1 cellular context compared by ENCODE assay signal in the genomic region with DNA sequence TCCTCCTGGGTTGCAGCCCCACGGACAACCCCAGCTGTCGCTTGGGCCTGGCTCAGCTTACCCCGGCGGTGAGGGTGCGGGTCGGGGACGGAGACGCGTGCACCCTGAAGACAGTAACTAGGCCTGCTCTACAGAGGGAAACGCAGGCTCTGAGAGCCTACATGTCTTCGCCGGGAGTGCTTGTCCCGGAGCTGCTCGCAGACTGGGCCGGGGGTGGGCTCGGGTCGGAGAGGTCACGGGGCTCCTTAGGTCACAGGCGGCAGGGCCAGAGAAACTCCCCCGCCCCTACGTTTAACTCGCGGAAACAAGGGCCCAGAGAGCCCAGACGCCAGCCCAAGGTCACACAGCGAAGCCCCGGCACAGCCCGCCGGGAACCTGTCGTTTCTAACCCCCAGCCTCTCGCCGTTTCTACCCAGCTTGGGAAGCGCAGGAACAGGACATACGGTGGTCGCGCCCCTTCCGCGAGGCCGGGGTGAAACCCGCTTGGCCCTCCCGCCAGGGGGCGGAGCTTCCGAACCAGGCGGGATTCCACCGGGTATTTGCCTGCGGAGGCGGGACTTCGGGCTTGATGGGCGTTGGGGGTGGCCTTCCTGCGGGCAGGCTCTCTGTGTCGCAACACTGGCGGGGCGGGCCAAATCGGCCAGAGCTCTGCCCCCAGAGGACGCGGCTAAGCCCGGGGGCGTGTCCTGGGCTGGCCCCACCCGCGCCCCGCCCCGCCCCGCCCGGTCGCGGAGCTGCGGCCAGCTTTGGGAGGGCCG.
A peak's percentile ranks its signal among the peaks of the same experiment; 100 is the strongest.
TF ChIP-seq lines count a peak whose summit lies in the region.

A gene with protein sequence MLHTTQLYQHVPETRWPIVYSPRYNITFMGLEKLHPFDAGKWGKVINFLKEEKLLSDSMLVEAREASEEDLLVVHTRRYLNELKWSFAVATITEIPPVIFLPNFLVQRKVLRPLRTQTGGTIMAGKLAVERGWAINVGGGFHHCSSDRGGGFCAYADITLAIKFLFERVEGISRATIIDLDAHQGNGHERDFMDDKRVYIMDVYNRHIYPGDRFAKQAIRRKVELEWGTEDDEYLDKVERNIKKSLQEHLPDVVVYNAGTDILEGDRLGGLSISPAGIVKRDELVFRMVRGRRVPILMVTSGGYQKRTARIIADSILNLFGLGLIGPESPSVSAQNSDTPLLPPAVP (plus strand): TSS at position 725 of the 758 bp plus-strand sequence. CDS start 42 bp downstream, outside the sequence.

TF ChIP-seq in K562, 482 proteins besides CTCF, POLR2A, EP300 and RAD21 (continued from another document and continues in another):
- TF ChIP-seq, protein P1, sequence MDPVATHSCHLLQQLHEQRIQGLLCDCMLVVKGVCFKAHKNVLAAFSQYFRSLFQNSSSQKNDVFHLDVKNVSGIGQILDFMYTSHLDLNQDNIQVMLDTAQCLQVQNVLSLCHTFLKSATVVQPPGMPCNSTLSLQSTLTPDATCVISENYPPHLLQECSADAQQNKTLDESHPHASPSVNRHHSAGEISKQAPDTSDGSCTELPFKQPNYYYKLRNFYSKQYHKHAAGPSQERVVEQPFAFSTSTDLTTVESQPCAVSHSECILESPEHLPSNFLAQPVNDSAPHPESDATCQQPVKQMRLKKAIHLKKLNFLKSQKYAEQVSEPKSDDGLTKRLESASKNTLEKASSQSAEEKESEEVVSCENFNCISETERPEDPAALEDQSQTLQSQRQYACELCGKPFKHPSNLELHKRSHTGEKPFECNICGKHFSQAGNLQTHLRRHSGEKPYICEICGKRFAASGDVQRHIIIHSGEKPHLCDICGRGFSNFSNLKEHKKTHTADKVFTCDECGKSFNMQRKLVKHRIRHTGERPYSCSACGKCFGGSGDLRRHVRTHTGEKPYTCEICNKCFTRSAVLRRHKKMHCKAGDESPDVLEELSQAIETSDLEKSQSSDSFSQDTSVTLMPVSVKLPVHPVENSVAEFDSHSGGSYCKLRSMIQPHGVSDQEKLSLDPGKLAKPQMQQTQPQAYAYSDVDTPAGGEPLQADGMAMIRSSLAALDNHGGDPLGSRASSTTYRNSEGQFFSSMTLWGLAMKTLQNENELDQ (CRISPR knock-in tag; IDR thresholded peaks at IDR 0.05; ENCODE audit: borderline replicate concordance) = no peak
- TF ChIP-seq ZNF217 (CRISPR knock-in tag; IDR thresholded peaks at IDR 0.05) (no peak), CEBPG (CRISPR knock-in tag; IDR thresholded peaks at IDR 0.05) (peak; percentile 99), CEBPG (tag; conservative IDR thresholded peaks at IDR 0.05 in 1 of 2, IDR thresholded peaks at IDR 0.05 in 1 of 2) (peak; percentile 96 to 98), BCL6 (CRISPR knock-in tag; IDR thresholded peaks at IDR 0.05) (no peak), ZNF431 (CRISPR knock-in tag; IDR thresholded peaks at IDR 0.05) (no peak), MECOM (CRISPR knock-in tag; IDR thresholded peaks at IDR 0.05) (no peak), SRF (CRISPR knock-in tag; IDR thresholded peaks at IDR 0.05) (peak in 1 of 2 experiments; percentile 75; a peak in 2 of 4 replicates), POLR2AphosphoS2 (IDR thresholded peaks at IDR 0.05; ENCODE audit: low read length) (no peak), ZNF778 (CRISPR knock-in tag; IDR thresholded peaks at IDR 0.05) (no peak), ZNF668 (CRISPR knock-in tag; IDR thresholded peaks at IDR 0.05) (no peak), NFIX (CRISPR knock-in tag; IDR thresholded peaks at IDR 0.05; ENCODE audit: low read depth) (no peak), ERF (CRISPR knock-in tag; IDR thresholded peaks at IDR 0.05) (0 out of 2 replicates have a peak, but pooled peaks have one; percentile 60), HSF4 (CRISPR knock-in tag; IDR thresholded peaks at IDR 0.05; ENCODE audit: borderline replicate concordance) (no peak), ARHGAP35 (IDR thresholded peaks at IDR 0.05; ENCODE audit: partially characterized antibody) (no peak), PHB2 (IDR thresholded peaks at IDR 0.05; ENCODE audit: low read depth) (no peak), CREB1 (IDR thresholded peaks at IDR 0.05) (peak; percentile 65), CREB1 (CRISPR knock-in tag; IDR thresholded peaks at IDR 0.05) (peak; percentile 63), TAF9B (IDR thresholded peaks at IDR 0.05; ENCODE audit: partially characterized antibody) (no peak), STAT5A (IDR thresholded peaks at IDR 0.05; ENCODE audit: borderline replicate concordance, low read length) (no peak), ELF4 (CRISPR knock-in tag; IDR thresholded peaks at IDR 0.05) (no peak), ZNF77 (CRISPR knock-in tag; IDR thresholded peaks at IDR 0.05) (no peak), FOXA1 (IDR thresholded peaks at IDR 0.05; ENCODE audit: borderline replicate concordance) (no peak), BHLHE40 (IDR thresholded peaks at IDR 0.05; ENCODE audit: low read length) (no peak), MCM5 (IDR thresholded peaks at IDR 0.05; ENCODE audit: low read depth) (no peak), MAFF (IDR thresholded peaks at IDR 0.05; ENCODE audit: low read length) (no peak), CHD1 (IDR thresholded peaks at IDR 0.05; ENCODE audit: low read length) (no peak), ZC3H4 (CRISPR knock-in tag; IDR thresholded peaks at IDR 0.05; ENCODE audit: borderline replicate concordance) (no peak), CBFA2T3 (IDR thresholded peaks at IDR 0.05) (no peak), NCOA6 (IDR thresholded peaks at IDR 0.05) (no peak), XRCC5 (IDR thresholded peaks at IDR 0.05; ENCODE audit: low read depth, low read length) (peak; percentile 34; the same call in 1 of the 2 replicates), CBX8 (IDR thresholded peaks at IDR 0.05; ENCODE audit: borderline replicate concordance, extremely low read depth, low read depth, low read length, poor library complexity, severe bottlenecking) (no peak), TRIM28 (IDR thresholded peaks at IDR 0.05) (no peak), TEAD1 (CRISPR knock-in tag; IDR thresholded peaks at IDR 0.05) (peak in 1 of 2 experiments; percentile 92; a peak in 2 of 4 replicates), NR1H2 (CRISPR knock-in tag; IDR thresholded peaks at IDR 0.05) (0 out of 2 replicates have a peak, but pooled peaks have one; percentile 31)
- TF ChIP-seq, protein P2, sequence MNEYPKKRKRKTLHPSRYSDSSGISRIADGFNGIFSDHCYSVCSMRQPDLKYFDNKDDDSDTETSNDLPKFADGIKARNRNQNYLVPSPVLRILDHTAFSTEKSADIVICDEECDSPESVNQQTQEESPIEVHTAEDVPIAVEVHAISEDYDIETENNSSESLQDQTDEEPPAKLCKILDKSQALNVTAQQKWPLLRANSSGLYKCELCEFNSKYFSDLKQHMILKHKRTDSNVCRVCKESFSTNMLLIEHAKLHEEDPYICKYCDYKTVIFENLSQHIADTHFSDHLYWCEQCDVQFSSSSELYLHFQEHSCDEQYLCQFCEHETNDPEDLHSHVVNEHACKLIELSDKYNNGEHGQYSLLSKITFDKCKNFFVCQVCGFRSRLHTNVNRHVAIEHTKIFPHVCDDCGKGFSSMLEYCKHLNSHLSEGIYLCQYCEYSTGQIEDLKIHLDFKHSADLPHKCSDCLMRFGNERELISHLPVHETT (CRISPR knock-in tag; conservative IDR thresholded peaks at IDR 0.05 in 1 of 2, IDR thresholded peaks at IDR 0.05 in 1 of 2) = no peak
- TF ChIP-seq, protein P3, sequence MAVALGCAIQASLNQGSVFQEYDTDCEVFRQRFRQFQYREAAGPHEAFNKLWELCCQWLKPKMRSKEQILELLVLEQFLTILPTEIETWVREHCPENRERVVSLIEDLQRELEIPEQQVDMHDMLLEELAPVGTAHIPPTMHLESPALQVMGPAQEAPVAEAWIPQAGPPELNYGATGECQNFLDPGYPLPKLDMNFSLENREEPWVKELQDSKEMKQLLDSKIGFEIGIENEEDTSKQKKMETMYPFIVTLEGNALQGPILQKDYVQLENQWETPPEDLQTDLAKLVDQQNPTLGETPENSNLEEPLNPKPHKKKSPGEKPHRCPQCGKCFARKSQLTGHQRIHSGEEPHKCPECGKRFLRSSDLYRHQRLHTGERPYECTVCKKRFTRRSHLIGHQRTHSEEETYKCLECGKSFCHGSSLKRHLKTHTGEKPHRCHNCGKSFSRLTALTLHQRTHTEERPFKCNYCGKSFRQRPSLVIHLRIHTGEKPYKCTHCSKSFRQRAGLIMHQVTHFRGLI (CRISPR knock-in tag; IDR thresholded peaks at IDR 0.05) = no peak
- TF ChIP-seq, protein P4, sequence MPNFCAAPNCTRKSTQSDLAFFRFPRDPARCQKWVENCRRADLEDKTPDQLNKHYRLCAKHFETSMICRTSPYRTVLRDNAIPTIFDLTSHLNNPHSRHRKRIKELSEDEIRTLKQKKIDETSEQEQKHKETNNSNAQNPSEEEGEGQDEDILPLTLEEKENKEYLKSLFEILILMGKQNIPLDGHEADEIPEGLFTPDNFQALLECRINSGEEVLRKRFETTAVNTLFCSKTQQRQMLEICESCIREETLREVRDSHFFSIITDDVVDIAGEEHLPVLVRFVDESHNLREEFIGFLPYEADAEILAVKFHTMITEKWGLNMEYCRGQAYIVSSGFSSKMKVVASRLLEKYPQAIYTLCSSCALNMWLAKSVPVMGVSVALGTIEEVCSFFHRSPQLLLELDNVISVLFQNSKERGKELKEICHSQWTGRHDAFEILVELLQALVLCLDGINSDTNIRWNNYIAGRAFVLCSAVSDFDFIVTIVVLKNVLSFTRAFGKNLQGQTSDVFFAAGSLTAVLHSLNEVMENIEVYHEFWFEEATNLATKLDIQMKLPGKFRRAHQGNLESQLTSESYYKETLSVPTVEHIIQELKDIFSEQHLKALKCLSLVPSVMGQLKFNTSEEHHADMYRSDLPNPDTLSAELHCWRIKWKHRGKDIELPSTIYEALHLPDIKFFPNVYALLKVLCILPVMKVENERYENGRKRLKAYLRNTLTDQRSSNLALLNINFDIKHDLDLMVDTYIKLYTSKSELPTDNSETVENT (CRISPR knock-in tag; IDR thresholded peaks at IDR 0.05) = no peak
- TF ChIP-seq, protein P5, sequence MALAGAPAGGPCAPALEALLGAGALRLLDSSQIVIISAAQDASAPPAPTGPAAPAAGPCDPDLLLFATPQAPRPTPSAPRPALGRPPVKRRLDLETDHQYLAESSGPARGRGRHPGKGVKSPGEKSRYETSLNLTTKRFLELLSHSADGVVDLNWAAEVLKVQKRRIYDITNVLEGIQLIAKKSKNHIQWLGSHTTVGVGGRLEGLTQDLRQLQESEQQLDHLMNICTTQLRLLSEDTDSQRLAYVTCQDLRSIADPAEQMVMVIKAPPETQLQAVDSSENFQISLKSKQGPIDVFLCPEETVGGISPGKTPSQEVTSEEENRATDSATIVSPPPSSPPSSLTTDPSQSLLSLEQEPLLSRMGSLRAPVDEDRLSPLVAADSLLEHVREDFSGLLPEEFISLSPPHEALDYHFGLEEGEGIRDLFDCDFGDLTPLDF (CRISPR knock-in tag; IDR thresholded peaks at IDR 0.05) = peak; percentile 75; the same call in 1 of the 2 replicates
- TF ChIP-seq, protein P6, sequence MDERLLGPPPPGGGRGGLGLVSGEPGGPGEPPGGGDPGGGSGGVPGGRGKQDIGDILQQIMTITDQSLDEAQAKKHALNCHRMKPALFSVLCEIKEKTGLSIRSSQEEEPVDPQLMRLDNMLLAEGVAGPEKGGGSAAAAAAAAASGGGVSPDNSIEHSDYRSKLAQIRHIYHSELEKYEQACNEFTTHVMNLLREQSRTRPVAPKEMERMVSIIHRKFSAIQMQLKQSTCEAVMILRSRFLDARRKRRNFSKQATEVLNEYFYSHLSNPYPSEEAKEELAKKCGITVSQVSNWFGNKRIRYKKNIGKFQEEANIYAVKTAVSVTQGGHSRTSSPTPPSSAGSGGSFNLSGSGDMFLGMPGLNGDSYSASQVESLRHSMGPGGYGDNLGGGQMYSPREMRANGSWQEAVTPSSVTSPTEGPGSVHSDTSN (CRISPR knock-in tag; IDR thresholded peaks at IDR 0.05; ENCODE audit: low read depth) = peak; percentile 70
- TF ChIP-seq, protein P6 (tag; conservative IDR thresholded peaks at IDR 0.05; ENCODE audit: low read depth) = peak; percentile 94
- TF ChIP-seq, protein P7, sequence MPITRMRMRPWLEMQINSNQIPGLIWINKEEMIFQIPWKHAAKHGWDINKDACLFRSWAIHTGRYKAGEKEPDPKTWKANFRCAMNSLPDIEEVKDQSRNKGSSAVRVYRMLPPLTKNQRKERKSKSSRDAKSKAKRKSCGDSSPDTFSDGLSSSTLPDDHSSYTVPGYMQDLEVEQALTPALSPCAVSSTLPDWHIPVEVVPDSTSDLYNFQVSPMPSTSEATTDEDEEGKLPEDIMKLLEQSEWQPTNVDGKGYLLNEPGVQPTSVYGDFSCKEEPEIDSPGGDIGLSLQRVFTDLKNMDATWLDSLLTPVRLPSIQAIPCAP (CRISPR knock-in tag; IDR thresholded peaks at IDR 0.05; ENCODE audit: borderline replicate concordance) = no peak
- TF ChIP-seq, protein P8, sequence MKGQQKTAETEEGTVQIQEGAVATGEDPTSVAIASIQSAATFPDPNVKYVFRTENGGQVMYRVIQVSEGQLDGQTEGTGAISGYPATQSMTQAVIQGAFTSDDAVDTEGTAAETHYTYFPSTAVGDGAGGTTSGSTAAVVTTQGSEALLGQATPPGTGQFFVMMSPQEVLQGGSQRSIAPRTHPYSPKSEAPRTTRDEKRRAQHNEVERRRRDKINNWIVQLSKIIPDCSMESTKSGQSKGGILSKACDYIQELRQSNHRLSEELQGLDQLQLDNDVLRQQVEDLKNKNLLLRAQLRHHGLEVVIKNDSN (CRISPR knock-in tag; IDR thresholded peaks at IDR 0.05) = no peak; the same call in 1 of the 2 replicates
- TF ChIP-seq, protein P9, sequence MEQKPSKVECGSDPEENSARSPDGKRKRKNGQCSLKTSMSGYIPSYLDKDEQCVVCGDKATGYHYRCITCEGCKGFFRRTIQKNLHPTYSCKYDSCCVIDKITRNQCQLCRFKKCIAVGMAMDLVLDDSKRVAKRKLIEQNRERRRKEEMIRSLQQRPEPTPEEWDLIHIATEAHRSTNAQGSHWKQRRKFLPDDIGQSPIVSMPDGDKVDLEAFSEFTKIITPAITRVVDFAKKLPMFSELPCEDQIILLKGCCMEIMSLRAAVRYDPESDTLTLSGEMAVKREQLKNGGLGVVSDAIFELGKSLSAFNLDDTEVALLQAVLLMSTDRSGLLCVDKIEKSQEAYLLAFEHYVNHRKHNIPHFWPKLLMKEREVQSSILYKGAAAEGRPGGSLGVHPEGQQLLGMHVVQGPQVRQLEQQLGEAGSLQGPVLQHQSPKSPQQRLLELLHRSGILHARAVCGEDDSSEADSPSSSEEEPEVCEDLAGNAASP (IDR thresholded peaks at IDR 0.05) = no peak
- TF ChIP-seq, protein P10, sequence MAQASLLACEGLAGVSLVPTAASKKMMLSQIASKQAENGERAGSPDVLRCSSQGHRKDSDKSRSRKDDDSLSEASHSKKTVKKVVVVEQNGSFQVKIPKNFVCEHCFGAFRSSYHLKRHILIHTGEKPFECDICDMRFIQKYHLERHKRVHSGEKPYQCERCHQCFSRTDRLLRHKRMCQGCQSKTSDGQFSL (CRISPR knock-in tag; IDR thresholded peaks at IDR 0.05) = no peak; the same call in 1 of the 2 replicates
- TF ChIP-seq, protein P10 (tag; IDR thresholded peaks at IDR 0.05) = no peak
